16 cellular contexts compared by ENCODE assay signal in the genomic region with DNA sequence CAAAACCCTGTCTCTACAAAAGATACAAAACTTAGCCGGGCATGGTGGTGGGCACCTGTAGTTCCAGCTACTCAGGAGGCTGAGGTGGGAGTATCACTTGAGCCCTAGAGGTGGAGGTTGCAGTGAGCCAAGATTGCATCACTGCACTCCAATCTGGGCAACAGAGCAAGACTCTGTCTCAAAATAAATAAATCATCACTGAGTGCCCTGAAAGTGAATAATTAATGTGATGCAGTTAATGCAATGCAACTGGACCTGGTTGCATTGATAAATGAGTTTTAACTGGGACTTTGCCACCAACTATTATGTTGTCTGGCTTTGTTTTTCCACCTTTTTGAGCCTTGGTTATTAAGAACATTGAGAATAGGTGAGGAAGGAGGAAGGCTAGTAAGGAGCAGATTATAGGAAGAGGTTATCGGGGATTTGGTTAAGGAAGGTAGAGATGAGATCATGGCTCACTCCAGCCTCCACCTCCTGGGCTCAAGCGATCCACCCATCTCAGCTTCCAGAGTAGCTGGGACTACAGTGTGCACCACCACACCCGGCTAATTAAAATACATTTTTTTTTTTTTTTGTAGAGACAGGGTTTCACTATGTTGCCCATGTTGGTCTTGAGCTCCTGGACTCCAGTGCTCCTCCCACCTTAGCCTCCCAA.
"Had no signal": no experiment of that assay in that cellular context is flagged by ENCODE, and none has a peak within 500 bp of the region (broad histone marks: within the 10 kb centered on the region; RNA-seq: fewer than 3 reads in every experiment).

No MANE protein-coding gene starts in this region.

- H3K27me3 Mint-ChIP-seq: activated CD4-positive, alpha-beta memory T cell treated with anti-CD3 and anti-CD28 coated beads, Interleukin-2, amount 10 ng/mL, durations not matched to agents 7 days and 5 days; activated naive CD4-positive, alpha-beta T cell treated with anti-CD3 and anti-CD28 coated beads, Interleukin-2, amount 10 ng/mL, durations not matched to agents 7 days and 5 days; stimulated activated naive CD8-positive, alpha-beta T cell treated with anti-CD3 and anti-CD28 coated beads, Interleukin-15, Interleukin-2, amounts not matched to agents 100 ng/mL and 50 ng/mL, for 24 hours had no signal

- ATAC-seq: gastroesophageal sphincter, left ventricle myocardium superior, WTC11 had no signal

- DNase-seq: activated CD4-positive, alpha-beta memory T cell treated with anti-CD3 and anti-CD28 coated beads, Interleukin-2, amount 10 ng/mL, durations not matched to agents 7 days and 5 days; activated CD4-positive, alpha-beta T cell treated with anti-CD3 and anti-CD28 coated beads for 4 hours; activated naive CD4-positive, alpha-beta T cell treated with anti-CD3 and anti-CD28 coated beads, Interleukin-2, amount 10 ng/mL, durations not matched to agents 7 days and 5 days; amniotic stem cell; body of pancreas; dermis blood vessel endothelial cell; endodermal cell; left ventricle myocardium superior; mesendoderm; ovary; testis; upper lobe of left lung had no signal

- H3K27me3 ChIP-seq: body of pancreas, gastroesophageal sphincter, ovary, testis, upper lobe of left lung had no signal

- H3K9me3 ChIP-seq: body of pancreas, gastroesophageal sphincter, ovary, testis, upper lobe of left lung had no signal

- H3K4me1 ChIP-seq: testis, upper lobe of left lung had no signal

- H3K4me3 Mint-ChIP-seq: activated CD4-positive, alpha-beta memory T cell treated with anti-CD3 and anti-CD28 coated beads, Interleukin-2, amount 10 ng/mL, durations not matched to agents 7 days and 5 days; activated naive CD4-positive, alpha-beta T cell treated with anti-CD3 and anti-CD28 coated beads, Interleukin-2, amount 10 ng/mL, durations not matched to agents 7 days and 5 days; endodermal cell; stimulated activated naive CD8-positive, alpha-beta T cell treated with anti-CD3 and anti-CD28 coated beads, Interleukin-15, Interleukin-2, amounts not matched to agents 100 ng/mL and 50 ng/mL, for 24 hours; T-helper 1 cell treated with Interleukin-12 subunit alpha and Interleukin-12 subunit beta and Interleukin-4 antibody, amounts not matched to agents 30 μg/mL and 1 μg/mL, for 36 hours; WTC11 had no signal

- H3K4me3 ChIP-seq: body of pancreas, gastroesophageal sphincter, ovary, testis, upper lobe of left lung had no signal

- H3K36me3 ChIP-seq: ovary had no signal

- H3K36me3 Mint-ChIP-seq: WTC11 had no signal

- H3K27ac ChIP-seq: ovary, testis, upper lobe of left lung had no signal

- H3K4me1 Mint-ChIP-seq: endodermal cell had no signal

- H3K27ac Mint-ChIP-seq: activated CD4-positive, alpha-beta memory T cell treated with anti-CD3 and anti-CD28 coated beads, Interleukin-2, amount 10 ng/mL, durations not matched to agents 7 days and 5 days; endodermal cell; stimulated activated naive CD8-positive, alpha-beta T cell treated with anti-CD3 and anti-CD28 coated beads, Interleukin-15, Interleukin-2, amounts not matched to agents 100 ng/mL and 50 ng/mL, for 24 hours; T-helper 1 cell treated with Interleukin-12 subunit alpha and Interleukin-12 subunit beta and Interleukin-4 antibody, amounts not matched to agents 30 μg/mL and 1 μg/mL, for 36 hours; WTC11 had no signal

- H3K9me3 Mint-ChIP-seq: activated CD4-positive, alpha-beta memory T cell treated with anti-CD3 and anti-CD28 coated beads, Interleukin-2, amount 10 ng/mL, durations not matched to agents 7 days and 5 days; activated naive CD4-positive, alpha-beta T cell treated with anti-CD3 and anti-CD28 coated beads, Interleukin-2, amount 10 ng/mL, durations not matched to agents 7 days and 5 days; endodermal cell; stimulated activated naive CD8-positive, alpha-beta T cell treated with anti-CD3 and anti-CD28 coated beads, Interleukin-15, Interleukin-2, amounts not matched to agents 100 ng/mL and 50 ng/mL, for 24 hours; T-helper 1 cell treated with Interleukin-12 subunit alpha and Interleukin-12 subunit beta and Interleukin-4 antibody, amounts not matched to agents 30 μg/mL and 1 μg/mL, for 36 hours; WTC11 had no signal
